Comparison of ENCODE assay signal across 11 cellular contexts in genomic region chr12:120369476-120370342, GRCh38. TPM values are rescaled to one million over a fixed set of nuclear protein-coding genes. Genes with fewer than 3 reads are reported as not detected.
DNase-seq lines count a peak whose midpoint lies in the region; ATAC-seq, FAIRE-seq and TF ChIP-seq lines count a peak whose summit lies in the region.
"Had no signal": no experiment of that assay in that cellular context is flagged by ENCODE, and none has a peak within 500 bp of the region (broad histone marks: within the 10 kb centered on the region; RNA-seq: fewer than 3 reads in every experiment).

No MANE protein-coding gene starts in this region.

- peak overlapping the region; percentile 51 for H3K27ac ChIP-seq in iPS-20b (ENCODE audit: low read length)
- H3K27ac ChIP-seq in small intestine (ENCODE audit: low read depth in 1 of 2, low read length in 1 of 2), result no peak overlapping the region

- no peaks in the 10 kb centered on the region for H3K9me3 Mint-ChIP-seq in activated CD8-positive, alpha-beta T cell treated with anti-CD3 and anti-CD28 coated beads, Interleukin-2, amount 10 ng/mL, durations not matched to agents 7 days and 5 days (ENCODE audit: insufficient read depth)

- no peaks in the 10 kb centered on the region for H3K36me3 Mint-ChIP-seq in activated CD8-positive, alpha-beta T cell treated with anti-CD3 and anti-CD28 coated beads, Interleukin-2, amount 10 ng/mL, durations not matched to agents 7 days and 5 days (ENCODE audit: low read depth)

- peaks cover 29% of the 10 kb centered on the region for H3K27me3 ChIP-seq in iPS-20b (ENCODE audit: insufficient read depth, low read length)
- peaks cover 0 to 14% of the 10 kb centered on the region in 2 donors for H3K27me3 ChIP-seq in small intestine (ENCODE audit: control insufficient read depth in 2 of 2, insufficient read depth in 2 of 2, low read length in 2 of 2)

- 2 to 6% (median 3%) methylated on average over 28 to 37 of the region's 37 CpGs for WGBS in small intestine, 3 donors

- FAIRE-seq in small intestine (lab: Jason Lieb, UNC), result no peak

- H3K27me3 Mint-ChIP-seq in activated CD8-positive, alpha-beta T cell treated with anti-CD3 and anti-CD28 coated beads, Interleukin-2, amount 10 ng/mL, durations not matched to agents 7 days and 5 days (ENCODE audit: low read depth), result peaks cover 69% of the 10 kb centered on the region

- no peak for TF ChIP-seq CTCF in GM10248 (IDR thresholded peaks at IDR 0.05; ENCODE audit: control extremely low read depth, extremely low read depth, low read depth, missing control alignments)

- no peak overlapping the region for H3K27ac Mint-ChIP-seq in activated CD8-positive, alpha-beta T cell treated with anti-CD3 and anti-CD28 coated beads, Interleukin-2, amount 10 ng/mL, durations not matched to agents 7 days and 5 days

- H3K9ac ChIP-seq in iPS-20b (ENCODE audit: low read depth, low read length), result peak overlapping the region; percentile 83; the same call in 1 of the 2 replicates

- ATAC-seq in activated CD8-positive, alpha-beta T cell treated with anti-CD3 and anti-CD28 coated beads, Interleukin-2, amount 10 ng/mL, durations not matched to agents 7 days and 5 days, result peak; percentile 20

- H3K36me3 ChIP-seq in iPS-20b (ENCODE audit: insufficient read depth, low read depth, low read length) (peaks cover 19% of the 10 kb centered on the region), small intestine (ENCODE audit: control insufficient read depth in 2 of 2, insufficient read depth in 2 of 2, low read length in 2 of 2) (no peaks in the 10 kb centered on the region)

- H3K4me1 ChIP-seq in iPS-20b (ENCODE audit: insufficient read depth, low read length) (peaks cover 18% of the 10 kb centered on the region), small intestine (ENCODE audit: control insufficient read depth in 2 of 2, insufficient read depth in 1 of 2, low read depth in 1 of 2, low read length in 1 of 2) (peaks cover 0 to 2% of the 10 kb centered on the region in 2 donors)

- peak; percentile 21 for DNase-seq in DMS 273 (lab: John Stamatoyannopoulos, UW; ENCODE audit: unreplicated experiment)
- DNase-seq in DMS 273 treated with DMSO at 0.1 percent for 48 hours (lab: John Stamatoyannopoulos, UW), result no peak
- DNase-seq in activated CD8-positive, alpha-beta T cell treated with anti-CD3 and anti-CD28 coated beads, Interleukin-2, amount 10 ng/mL, durations not matched to agents 7 days and 5 days, result no peak
- DNase-seq in small intestine, result no peak
- DNase-seq in GM10248 (ENCODE audit: extremely low spot score), result no peak
- no peak for DNase-seq in EL
- DNase-seq in HCEC 1CT, result no peak

- H3K4me3 Mint-ChIP-seq in activated CD8-positive, alpha-beta T cell treated with anti-CD3 and anti-CD28 coated beads, Interleukin-2, amount 10 ng/mL, durations not matched to agents 7 days and 5 days, result peak overlapping the region; percentile 49

- peak overlapping the region; percentile 79 for H3K4me3 ChIP-seq in iPS-20b (ENCODE audit: low read length)
- peak overlapping the region; percentile 46 to 60 for H3K4me3 ChIP-seq in small intestine (ENCODE audit: low read depth in 1 of 2, low read length in 2 of 2)

- POLR2A ChIA-PET in activated CD8-positive, alpha-beta T cell treated with anti-CD3 and anti-CD28 coated beads, Interleukin-2, amount 10 ng/mL, durations not matched to agents 7 days and 5 days (lab: Charles Lee), result no interaction called here
- POLR2A ChIA-PET in GM10248 (lab: Yijun Ruan, JAX), result no interaction called here

- CTCF ChIA-PET in activated CD8-positive, alpha-beta T cell treated with anti-CD3 and anti-CD28 coated beads, Interleukin-2, amount 10 ng/mL, durations not matched to agents 7 days and 5 days (lab: Charles Lee), result no interaction called here
- CTCF ChIA-PET in GM10248 (lab: Yijun Ruan, JAX), result no interaction called here

- peaks cover 10% of the 10 kb centered on the region for H3K4me1 Mint-ChIP-seq in activated CD8-positive, alpha-beta T cell treated with anti-CD3 and anti-CD28 coated beads, Interleukin-2, amount 10 ng/mL, durations not matched to agents 7 days and 5 days (ENCODE audit: low read depth)

- H3K9me3 ChIP-seq in iPS-20b (ENCODE audit: insufficient read depth, low read depth, low read length) (no peaks in the 10 kb centered on the region), small intestine (ENCODE audit: control insufficient read depth, low read depth) (no peaks in the 10 kb centered on the region)

RNA-seq across cellular contexts. Expression of gene MSI1, which starts 0.7 kb away (rescaled TPM):
- total RNA-seq in activated CD8-positive, alpha-beta T cell treated with anti-CD3 and anti-CD28 coated beads, Interleukin-2, amount 10 ng/mL, durations not matched to agents 7 days and 5 days, result not detected
- polyA plus RNA-seq in small intestine, result 10 to 100 TPM in 1 of 3 donors, under 1 TPM in 2; 0.54 to 10.8 (median 0.67) TPM
- total RNA-seq: glomerular endothelial cell had no signal

RNA-seq across cellular contexts. Expression of gene PLA2G1B, which starts 42.1 kb away (rescaled TPM):
- total RNA-seq in activated CD8-positive, alpha-beta T cell treated with anti-CD3 and anti-CD28 coated beads, Interleukin-2, amount 10 ng/mL, durations not matched to agents 7 days and 5 days, result not detected
- 10 to 100 TPM in 1 of 3 donors, 1 to 10 TPM in 2; 1.3 to 19.9 (median 9.2) TPM for polyA plus RNA-seq in small intestine
- total RNA-seq: A172, glomerular endothelial cell, NCI-H460 had no signal
